Comparison of ENCODE assay signal across 1 cellular context in genomic region chr3:133851266-133851906, GRCh38.
TF ChIP-seq lines count a peak whose summit lies in the region.

No MANE protein-coding gene starts in this region.

TF ChIP-seq in K562, 482 proteins besides CTCF, POLR2A, EP300 and RAD21 (continued from another document and continues in another):
- TF ChIP-seq HINFP (tag; conservative IDR thresholded peaks at IDR 0.05; ENCODE audit: low read depth) (no peak), NCOR1 (IDR thresholded peaks at IDR 0.05) (peak; percentile 91), SNIP1 (IDR thresholded peaks at IDR 0.05; ENCODE audit: low read depth) (no peak), TFAM (CRISPR knock-in tag; conservative IDR thresholded peaks at IDR 0.05) (no peak), MYNN (IDR thresholded peaks at IDR 0.05) (peak; percentile 99), MYNN (CRISPR knock-in tag; IDR thresholded peaks at IDR 0.05) (no peak), HEY1 (CRISPR knock-in tag; IDR thresholded peaks at IDR 0.05; ENCODE audit: borderline replicate concordance) (no peak), SLC30A9 (CRISPR knock-in tag; IDR thresholded peaks at IDR 0.05) (no peak), POLR2AphosphoS5 (IDR thresholded peaks at IDR 0.05; ENCODE audit: control insufficient read depth, insufficient read depth, low read depth, low read length) (peak; percentile 66), RBFOX2 (IDR thresholded peaks at IDR 0.05; ENCODE audit: low read depth, low read length) (0 out of 2 replicates have a peak, but pooled peaks have one; percentile 22), ARID1B (IDR thresholded peaks at IDR 0.05) (peak; percentile 98), MECOM (CRISPR knock-in tag; IDR thresholded peaks at IDR 0.05) (peak; percentile 87), PHF20 (IDR thresholded peaks at IDR 0.05; ENCODE audit: partially characterized antibody) (no peak), NR1H2 (CRISPR knock-in tag; IDR thresholded peaks at IDR 0.05) (no peak), PURB (CRISPR knock-in tag; IDR thresholded peaks at IDR 0.05; ENCODE audit: low read depth) (no peak), CEBPG (CRISPR knock-in tag; IDR thresholded peaks at IDR 0.05) (peak; percentile 76; the same call in 1 of the 2 replicates), CEBPG (tag; conservative IDR thresholded peaks at IDR 0.05 in 1 of 2, IDR thresholded peaks at IDR 0.05 in 1 of 2) (peak in 1 of 2 experiments; percentile 74; a peak in 2 of 4 replicates), SIN3A (IDR thresholded peaks at IDR 0.05; ENCODE audit: borderline replicate concordance in 2 of 2, control insufficient read depth in 1 of 2, low read depth in 2 of 2, low read length in 2 of 2) (no peak), ZNF609 (CRISPR knock-in tag; IDR thresholded peaks at IDR 0.05; ENCODE audit: borderline replicate concordance) (no peak), CBFB (CRISPR knock-in tag; IDR thresholded peaks at IDR 0.05) (no peak), ZNF124 (CRISPR knock-in tag; IDR thresholded peaks at IDR 0.05) (no peak), NFIC (IDR thresholded peaks at IDR 0.05) (peak; percentile 71), ATF7 (IDR thresholded peaks at IDR 0.05) (peak; percentile 71; the same call in 1 of the 2 replicates), ZNF311 (CRISPR knock-in tag; IDR thresholded peaks at IDR 0.05) (no peak), CSDE1 (IDR thresholded peaks at IDR 0.05) (no peak), U2AF2 (optimal IDR thresholded peaks at IDR 0.05; ENCODE audit: low read depth, low read length) (no peak), POLR3A (IDR thresholded peaks at IDR 0.05; ENCODE audit: borderline replicate concordance, extremely low read depth, insufficient read depth, insufficient read length) (no peak), XRCC4 (IDR thresholded peaks at IDR 0.05; ENCODE audit: extremely low read depth, insufficient read depth, insufficient read length) (no peak), KLF6 (CRISPR knock-in tag; IDR thresholded peaks at IDR 0.05; ENCODE audit: borderline replicate concordance) (no peak), GABPA (tag; conservative IDR thresholded peaks at IDR 0.05; ENCODE audit: low read depth) (no peak), HBP1 (CRISPR knock-in tag; IDR thresholded peaks at IDR 0.05) (peak; percentile 77; the same call in 1 of the 2 replicates), SMAD3 (CRISPR knock-in tag; conservative IDR thresholded peaks at IDR 0.05) (no peak), MITF (IDR thresholded peaks at IDR 0.05) (no peak), DNMT1 (IDR thresholded peaks at IDR 0.05) (no peak), HDAC3 (IDR thresholded peaks at IDR 0.05; ENCODE audit: borderline replicate concordance, partially characterized antibody) (no peak), EP400 (IDR thresholded peaks at IDR 0.05) (no peak), HDAC1 (IDR thresholded peaks at IDR 0.05) (peak in 1 of 2 experiments; percentile 92; a peak in 2 of 4 replicates), BCOR (IDR thresholded peaks at IDR 0.05) (peak; percentile 75), ZNF282 (CRISPR knock-in tag; IDR thresholded peaks at IDR 0.05) (no peak), NR3C1 (CRISPR knock-in tag; IDR thresholded peaks at IDR 0.05) (no peak), ID3 (CRISPR knock-in tag; IDR thresholded peaks at IDR 0.05) (no peak), ID3 (tag; IDR thresholded peaks at IDR 0.05) (no peak), ZBTB17 (CRISPR knock-in tag; IDR thresholded peaks at IDR 0.05) (no peak), FOXM1 (IDR thresholded peaks at IDR 0.05; ENCODE audit: low read depth) (peak; percentile 73), FOXM1 (CRISPR knock-in tag; IDR thresholded peaks at IDR 0.05; ENCODE audit: low read depth) (no peak), KDM1A (IDR thresholded peaks at IDR 0.05) (peak; percentile 68 to 82), NFE2 (IDR thresholded peaks at IDR 0.05; ENCODE audit: low read depth) (peak; percentile 39; the same call in 1 of the 2 replicates), SMARCA4 (IDR thresholded peaks at IDR 0.05) (peak; percentile 96), CGGBP1 (CRISPR knock-in tag; IDR thresholded peaks at IDR 0.05) (no peak), ZNF316 (IDR thresholded peaks at IDR 0.05) (no peak), ZNF197 (CRISPR knock-in tag; IDR thresholded peaks at IDR 0.05; ENCODE audit: low read depth) (no peak), SIRT6 (IDR thresholded peaks at IDR 0.05; ENCODE audit: low read depth, low read length) (no peak), ETV5 (CRISPR knock-in tag; IDR thresholded peaks at IDR 0.05; ENCODE audit: low read depth) (peak; percentile 54; the same call in 1 of the 2 replicates), SOX6 (IDR thresholded peaks at IDR 0.05) (peak; percentile 94), WHSC1 (IDR thresholded peaks at IDR 0.05; ENCODE audit: low read length) (no peak), NFXL1 (CRISPR knock-in tag; IDR thresholded peaks at IDR 0.05) (no peak), SFPQ (IDR thresholded peaks at IDR 0.05; ENCODE audit: low read depth, low read length) (no peak), DIDO1 (tag; IDR thresholded peaks at IDR 0.05; ENCODE audit: low read depth) (no peak), CCAR2 (IDR thresholded peaks at IDR 0.05; ENCODE audit: low read depth, low read length) (no peak), FOXA3 (CRISPR knock-in tag; conservative IDR thresholded peaks at IDR 0.05 in 1 of 2, IDR thresholded peaks at IDR 0.05 in 1 of 2) (no peak; a peak in 1 of 4 replicates), CBX5 (IDR thresholded peaks at IDR 0.05; ENCODE audit: borderline replicate concordance, low read depth) (no peak), CREB3L1 (IDR thresholded peaks at IDR 0.05; ENCODE audit: borderline replicate concordance, low read depth) (peak; percentile 41; the same call in 1 of the 2 replicates), GABPB1 (CRISPR knock-in tag; IDR thresholded peaks at IDR 0.05) (no peak), SRSF3 (IDR thresholded peaks at IDR 0.05; ENCODE audit: insufficient read depth, low read length) (no peak), ZNF445 (CRISPR knock-in tag; IDR thresholded peaks at IDR 0.05; ENCODE audit: low read depth) (no peak), MYBL2 (IDR thresholded peaks at IDR 0.05; ENCODE audit: low read depth) (no peak), MYBL2 (CRISPR knock-in tag; IDR thresholded peaks at IDR 0.05; ENCODE audit: borderline replicate concordance) (no peak)
